Comparison of ENCODE assay signal across 12 cellular contexts in genomic region chr3:46299608-46300460, GRCh38. TPM values are rescaled to one million over a fixed set of nuclear protein-coding genes. Genes with fewer than 3 reads are reported as not detected.
DNase-seq lines count a peak whose midpoint lies in the region; ATAC-seq and TF ChIP-seq lines count a peak whose summit lies in the region.
"Had no signal": no experiment of that assay in that cellular context is flagged by ENCODE, and none has a peak within 500 bp of the region (broad histone marks: within the 10 kb centered on the region; RNA-seq: fewer than 3 reads in every experiment).

No MANE protein-coding gene starts in this region.

- peak overlapping the region; percentile 77 for H3K27ac Mint-ChIP-seq in activated CD4-positive, alpha-beta memory T cell treated with anti-CD3 and anti-CD28 coated beads for 36 hours

- no peak for TF ChIP-seq CTCF in spleen (IDR thresholded peaks at IDR 0.05 in 8 of 11, conservative IDR thresholded peaks at IDR 0.05 in 3 of 11)
- no peak for TF ChIP-seq CTCF in uterus (IDR thresholded peaks at IDR 0.05)

- no peaks in the 10 kb centered on the region for H3K36me3 Mint-ChIP-seq in activated CD4-positive, alpha-beta memory T cell treated with anti-CD3 and anti-CD28 coated beads for 36 hours

- DNase-seq in activated CD4-positive, CD25-positive, alpha-beta regulatory T cell treated with anti-CD3 and anti-CD28 coated beads, Interleukin-2, amount 50 U/mL, for 72 hours, result no peak
- DNase-seq in KBM-7 (peak; percentile 91), spleen (no peak), SHP77 treated with DMSO at 0.1 percent for 48 hours (lab: John Stamatoyannopoulos, UW) (no peak), uterus (no peak)
- DNase-seq in activated CD4-positive, alpha-beta memory T cell treated with anti-CD3 and anti-CD28 coated beads for 36 hours, result no peak
- DNase-seq: 8988T, H7, sigmoid colon had no signal

- ATAC-seq in activated CD4-positive, CD25-positive, alpha-beta regulatory T cell treated with anti-CD3 and anti-CD28 coated beads, Interleukin-2, amount 50 U/mL, for 24 hours, result peak; percentile 25 to 28
- no peak for ATAC-seq in HG03460 (IDR thresholded peaks at IDR 0.05; ENCODE audit: unreplicated experiment)

- POLR2A ChIA-PET in activated CD4-positive, alpha-beta memory T cell treated with anti-CD3 and anti-CD28 coated beads for 36 hours (lab: Charles Lee), result interaction anchor here (0.7 to 3.5 kb wide), 14 partner anchors 15 to 357 kb away, joined by 3 to 36 read pairs (median 7); partner anchors contain the start of genes CCR1, CCR2, CCR5 and CXCR6

- peak overlapping the region in 6 of 8 donors; percentile 1 to 81 (median 67) for H3K27ac ChIP-seq in spleen
- H3K27ac ChIP-seq in uterus, result no peak overlapping the region
- H3K27ac ChIP-seq: sigmoid colon had no signal

- peaks cover 8% of the 10 kb centered on the region for H3K27me3 Mint-ChIP-seq in activated CD4-positive, alpha-beta memory T cell treated with anti-CD3 and anti-CD28 coated beads for 36 hours

- H3K36me3 ChIP-seq in spleen (no peaks in the 10 kb centered on the region), uterus (no peaks in the 10 kb centered on the region)
- H3K36me3 ChIP-seq: sigmoid colon had no signal

- H3K27me3 ChIP-seq in spleen (replicated peaks in 1 of 7) (no peaks in the 10 kb centered on the region), uterus (no peaks in the 10 kb centered on the region)
- H3K27me3 ChIP-seq: sigmoid colon had no signal

- intact Hi-C loops in activated CD4-positive, alpha-beta memory T cell treated with anti-CD3 and anti-CD28 coated beads for 36 hours (cut with micrococcal nuclease), result loop anchor here (1.0 to 10.0 kb wide), 12 partner anchors 15 to 605 kb away; partner anchors contain the start of genes CCR1, CCR5 and CXCR6
- intact Hi-C loops in spleen (cut with DNase I; ENCODE audit: low total_unique reads), result no loop called here
- intact Hi-C loops in uterus (cut with DNase I; ENCODE audit: low total_unique reads), result no loop called here

- no peak for TF ChIP-seq POLR2A in spleen (IDR thresholded peaks at IDR 0.05)
- no peak for TF ChIP-seq POLR2A in uterus (IDR thresholded peaks at IDR 0.05)

- H3K4me3 Mint-ChIP-seq in activated CD4-positive, alpha-beta memory T cell treated with anti-CD3 and anti-CD28 coated beads for 36 hours, result peak overlapping the region; percentile 12

- in situ Hi-C loops in KBM-7 (cut with MboI; ENCODE audit: low pct_unique_long_range_greater_than_20kb, low sequenced_read_pairs), result no loop called here

- H3K4me3 ChIP-seq in spleen (no peak overlapping the region), uterus (no peak overlapping the region)
- H3K4me3 ChIP-seq: sigmoid colon had no signal

- H3K4me1 Mint-ChIP-seq in activated CD4-positive, alpha-beta memory T cell treated with anti-CD3 and anti-CD28 coated beads for 36 hours (ENCODE audit: low read depth), result peaks cover 73% of the 10 kb centered on the region

- CTCF ChIA-PET in activated CD4-positive, alpha-beta memory T cell treated with anti-CD3 and anti-CD28 coated beads for 36 hours (lab: Charles Lee), result interaction anchor here (0.6 to 4.9 kb wide), 11 partner anchors 12 to 316 kb away, joined by 3 to 74 read pairs (median 4); partner anchors contain the start of gene CCR5

- H3K9me3 ChIP-seq in spleen, result no peaks in the 10 kb centered on the region
- H3K9me3 ChIP-seq in uterus, result no peaks in the 10 kb centered on the region
- H3K9me3 ChIP-seq: sigmoid colon had no signal

- 35 to 48% (median 38%) methylated on average over 5 of the region's 5 CpGs for WGBS in spleen, 5 donors

- peaks cover 15 to 64% (median 47%) of the 10 kb centered on the region in 6 donors for H3K4me1 ChIP-seq in spleen
- no peaks in the 10 kb centered on the region for H3K4me1 ChIP-seq in uterus
- H3K4me1 ChIP-seq: sigmoid colon had no signal

- H3K9me3 Mint-ChIP-seq in activated CD4-positive, alpha-beta memory T cell treated with anti-CD3 and anti-CD28 coated beads for 36 hours, result no peaks in the 10 kb centered on the region

RNA-seq across cellular contexts. Expression of gene CCR2, which starts 54.1 kb away (rescaled TPM):
- total RNA-seq in activated CD4-positive, alpha-beta memory T cell treated with anti-CD3 and anti-CD28 coated beads for 36 hours, result 1 to 10 TPM; 2.2 TPM
- 10 to 100 TPM; 14.3 to 54.4 (median 26.7) TPM for total RNA-seq in spleen
- 1 to 10 TPM; 2.0 to 5.8 (median 5.0) TPM for polyA plus RNA-seq in spleen
- 1 to 10 TPM in 3 of 4 donors, not detected in 1; 2.7 to 7.1 (median 3.7) TPM for total RNA-seq in uterus
- total RNA-seq: H7, RPMI7951 had no signal

RNA-seq across cellular contexts. Expression of gene CCR3, which starts 57.6 kb away (rescaled TPM):
- not detected for total RNA-seq in activated CD4-positive, alpha-beta memory T cell treated with anti-CD3 and anti-CD28 coated beads for 36 hours
- total RNA-seq in spleen, result 1 to 10 TPM in 3 of 7 donors, under 1 TPM in 4; 0.52 to 1.7 (median 0.60) TPM
- under 1 TPM; 0.10 to 0.28 (median 0.17) TPM for polyA plus RNA-seq in spleen
- total RNA-seq in uterus, result not detected
- total RNA-seq: H7, RPMI7951, sigmoid colon had no signal

Comparison
In these comparisons a context has a peak if more than half of its experiments do, and no peak if none do; other contexts are left out.
1. H3K27ac ChIP-seq: peak in spleen (6 of 8); none in uterus (0 of 2).